Comparison of ENCODE assay signal across 1 cellular context in genomic region chr7:22663721-22664120, GRCh38.
TF ChIP-seq lines count a peak whose summit lies in the region.

No MANE protein-coding gene starts in this region.

TF ChIP-seq in IMR-90, 13 proteins besides CTCF, POLR2A, EP300 and RAD21:
- TF ChIP-seq CHD1 (IDR thresholded peaks at IDR 0.05; ENCODE audit: low read depth, low read length), result no peak
- TF ChIP-seq FOS (IDR thresholded peaks at IDR 0.05; ENCODE audit: low read depth, low read length), result no peak
- no peak for TF ChIP-seq CEBPB (IDR thresholded peaks at IDR 0.05; ENCODE audit: low read depth, low read length)
- TF ChIP-seq ELK1 (IDR thresholded peaks at IDR 0.05; ENCODE audit: borderline replicate concordance, low read depth, low read length), result no peak
- no peak for TF ChIP-seq RCOR1 (IDR thresholded peaks at IDR 0.05; ENCODE audit: insufficient replicate concordance, low read length)
- no peak for TF ChIP-seq BHLHE40 (IDR thresholded peaks at IDR 0.05; ENCODE audit: low read depth, low read length)
- no peak for TF ChIP-seq USF2 (IDR thresholded peaks at IDR 0.05; ENCODE audit: low read depth, low read length)
- no peak for TF ChIP-seq MAFK (IDR thresholded peaks at IDR 0.05; ENCODE audit: low read depth, low read length)
- no peak for TF ChIP-seq MXI1 (IDR thresholded peaks at IDR 0.05; ENCODE audit: borderline replicate concordance, low read depth, low read length)
- TF ChIP-seq RFX5 (IDR thresholded peaks at IDR 0.05; ENCODE audit: low read depth, low read length), result no peak
- TF ChIP-seq NFE2L2 (IDR thresholded peaks at IDR 0.05; ENCODE audit: low read depth, low read length), result no peak
